Comparison of ENCODE assay signal across 8 cellular contexts in the genomic region with DNA sequence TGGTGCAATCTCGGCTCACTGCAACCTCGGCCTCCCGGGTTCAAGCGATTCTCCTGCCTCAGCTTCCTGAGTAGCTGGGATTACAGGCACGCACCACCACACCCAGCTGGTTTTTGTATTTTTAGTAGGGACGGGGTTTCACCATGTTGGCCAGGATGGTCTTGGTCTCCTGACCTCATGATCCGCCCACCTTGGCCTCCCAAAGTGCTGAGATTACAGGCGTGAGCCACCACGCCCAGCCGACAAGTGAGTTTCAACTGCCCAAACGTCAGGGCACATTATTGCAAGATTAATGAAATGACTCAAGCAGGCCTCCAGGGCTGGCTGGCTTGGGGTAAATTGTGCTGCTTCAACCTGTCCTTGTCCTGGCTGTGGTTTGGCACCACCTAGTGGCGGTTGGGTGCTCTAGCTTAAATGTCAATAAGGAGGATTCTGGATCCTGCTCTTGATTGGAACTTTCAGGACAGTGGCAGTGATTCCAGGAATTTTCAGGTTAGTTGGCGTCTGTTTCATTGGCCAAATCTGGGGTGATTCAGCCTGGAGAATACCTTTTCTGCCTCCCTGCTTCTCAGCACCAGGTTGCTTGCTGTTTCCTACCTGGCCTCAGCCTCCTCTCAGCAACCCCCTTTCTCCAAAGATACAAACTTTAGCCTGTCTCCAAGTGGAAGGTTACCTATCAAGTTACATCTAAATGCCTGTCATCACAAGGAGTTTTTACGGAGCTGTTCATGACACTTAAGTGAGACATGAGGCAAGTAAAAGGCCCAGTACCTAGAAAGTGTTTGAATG. TPM values are rescaled to one million over a fixed set of nuclear protein-coding genes. Genes with fewer than 3 reads are reported as not detected.
DNase-seq lines count a peak whose midpoint lies in the region; ATAC-seq, FAIRE-seq and TF ChIP-seq lines count a peak whose summit lies in the region.

No MANE protein-coding gene starts in this region.

- H3K4me1 ChIP-seq in lung (ENCODE audit: control insufficient read depth in 2 of 2, insufficient read depth in 2 of 2, low read length in 2 of 2) = peaks cover 6 to 7% of the 10 kb centered on the region in 2 donors

- intact Hi-C loops in dorsolateral prefrontal cortex (cut with DNase I) = loop anchor here (1.0 to 5.0 kb wide), 5 partner anchors 63 to 619 kb away; a partner anchor contains a TSS

- H3K27ac ChIP-seq in dorsolateral prefrontal cortex = no peak overlapping the region
- no peak overlapping the region for H3K27ac ChIP-seq in lung (ENCODE audit: low read depth in 1 of 2, low read length in 1 of 2)

- no peaks in the 10 kb centered on the region for H3K9me3 ChIP-seq in lung (ENCODE audit: control insufficient read depth in 2 of 2, insufficient read depth in 1 of 2, low read length in 1 of 2)

- peak; percentile 89 for FAIRE-seq in GM18507 (lab: Jason Lieb, UNC)

- H3K36me3 ChIP-seq in lung (ENCODE audit: control insufficient read depth in 2 of 2, insufficient read depth in 2 of 2, low read length in 2 of 2) = peaks cover 0 to 2% of the 10 kb centered on the region in 2 donors

- H3K4me3 ChIP-seq in dorsolateral prefrontal cortex (no peak overlapping the region), lung (no peak overlapping the region)

- 33 to 34% methylated on average over 14 of the region's 14 CpGs for WGBS in lung, 2 donors

- DNase-seq in A172 (ENCODE audit: low spot score) = peak; percentile 93
- peak; percentile 65 for DNase-seq in GM18507 (ENCODE audit: extremely low spot score, insufficient read length, low read depth)
- peak; percentile 44 for DNase-seq in NCI-H774 (lab: John Stamatoyannopoulos, UW)
- peak; percentile 70 to 84 for DNase-seq in activated CD4-positive, alpha-beta T cell treated with anti-CD3 and anti-CD28 coated beads, Interleukin-2, amount 50 U/mL, for 24 hours (ENCODE audit: low read depth in 1 of 2, low spot score in 1 of 2)
- DNase-seq in dorsolateral prefrontal cortex = peak; percentile 79 to 94 (median 89)
- DNase-seq in lung (ENCODE audit: low spot score) = peak; percentile 92
- peak; percentile 67 for DNase-seq in stimulated activated CD8-positive, alpha-beta memory T cell treated with anti-CD3 and anti-CD28 coated beads, Interleukin-12 subunit alpha, Interleukin-12 subunit beta, amount 100 ng/mL, for 4 hours (ENCODE audit: low read depth)

- H3K27me3 ChIP-seq in dorsolateral prefrontal cortex (no peaks in the 10 kb centered on the region), lung (ENCODE audit: control insufficient read depth, insufficient read depth) (no peaks in the 10 kb centered on the region)

- TF ChIP-seq CTCF in dorsolateral prefrontal cortex (IDR thresholded peaks at IDR 0.05 in 54 of 56, conservative IDR thresholded peaks at IDR 0.05 in 2 of 56; ENCODE audit: low read depth in 1 of 56, partially characterized antibody in 56 of 56) (peak; percentile 89 to 98 (median 95)), lung (IDR thresholded peaks at IDR 0.05; ENCODE audit: control extremely low read depth, extremely low read depth) (peak; percentile 97)

- ATAC-seq in HG03521 (IDR thresholded peaks at IDR 0.05; ENCODE audit: unreplicated experiment) = peak; percentile 50
- ATAC-seq in lung (ENCODE audit: insufficient read depth, low FRiP score) = peak; percentile 89

RNA-seq across cellular contexts. Expression of a gene that starts 32.4 kb away (rescaled TPM):
- total RNA-seq in A172 (2014; rRNA removed; shearing (Covaris generic)) = 26.6 and 31.2 TPM in 2 replicates
- total RNA-seq in dorsolateral prefrontal cortex (100 to 1,000 TPM in 1 of 120 experiments, 10 to 100 TPM in 119; 44.0 to 100 (median 73.4) TPM), lung (100 to 1,000 TPM in 1 of 2 donors, 10 to 100 TPM in 1; 53.3 to 117 TPM)
- polyA plus RNA-seq in lung = 10 to 100 TPM; 23.3 to 34.2 TPM
